In the genomic region with DNA sequence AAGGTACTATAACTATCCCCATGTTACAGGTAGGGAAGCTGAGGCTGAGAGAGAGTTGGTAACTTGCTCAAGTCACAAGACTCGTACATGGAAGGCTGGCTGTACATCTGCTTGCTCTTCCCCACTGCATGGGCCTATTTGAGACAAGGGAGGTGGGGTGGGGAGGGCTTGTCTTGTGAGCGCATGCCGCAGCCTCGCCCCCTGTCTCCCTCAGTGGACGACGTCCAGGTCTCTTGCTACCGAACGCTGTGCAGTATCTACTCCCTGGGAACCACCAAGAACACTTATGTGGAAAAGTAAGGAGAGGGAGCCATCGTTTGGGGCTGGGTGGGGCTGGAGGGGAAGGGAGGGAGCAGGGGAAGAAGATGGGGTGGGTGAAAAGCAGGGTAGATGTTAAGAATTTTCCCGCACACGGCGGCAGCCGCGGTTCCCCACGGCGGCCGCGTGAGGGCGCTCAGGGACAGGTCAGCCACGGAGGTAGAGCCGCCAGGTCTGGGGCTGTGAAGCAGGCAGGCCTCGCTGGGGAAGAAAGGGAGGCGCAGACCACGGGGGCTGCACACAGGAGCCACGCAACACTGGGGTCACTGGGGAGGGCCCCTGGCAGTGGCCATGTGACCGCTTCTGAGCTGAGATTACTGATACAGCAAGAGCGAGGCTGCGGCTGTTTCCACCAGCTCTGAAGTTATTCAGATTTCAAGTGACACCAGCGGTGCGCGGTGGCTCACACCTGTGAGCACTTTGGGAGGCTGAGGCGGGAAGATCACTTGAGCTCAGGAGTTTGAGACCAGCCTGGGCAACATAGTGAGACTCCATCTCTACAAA, we compare ENCODE assay signal across 8 cellular contexts.
DNase-seq lines count a peak whose midpoint lies in the region; ATAC-seq and TF ChIP-seq lines count a peak whose summit lies in the region.

No MANE protein-coding gene starts in this region.

- in situ Hi-C loops in gastrocnemius medialis (cut with MboI; ENCODE audit: low sequenced_read_pairs in 4 of 4) = no loop called here

- H3K9me3 ChIP-seq in Loucy (ENCODE audit: insufficient read depth, low read depth, low read length) (no peaks in the 10 kb centered on the region), T-helper 17 cell (ENCODE audit: control insufficient read depth, low read length, poor library complexity, severe bottlenecking) (no peaks in the 10 kb centered on the region), adrenal gland (replicated peaks in 1 of 3) (no peaks in the 10 kb centered on the region), left ventricle myocardium inferior (replicated peaks) (no peaks in the 10 kb centered on the region), gastrocnemius medialis (no peaks in the 10 kb centered on the region)

- ATAC-seq in T-helper 17 cell (peak; percentile 92), gastrocnemius medialis (no peak), HG03457 (IDR thresholded peaks at IDR 0.05; ENCODE audit: unreplicated experiment) (no peak)

- WGBS in adrenal gland, 4 donors = 23 to 25% (median 24%) methylated on average over 30 to 32 of the region's 32 CpGs

- no peaks in the 10 kb centered on the region for H3K36me3 Mint-ChIP-seq in T-helper 17 cell (ENCODE audit: low read depth)

- H3K27ac Mint-ChIP-seq in T-helper 17 cell = peak overlapping the region; percentile 34

- DNase-seq in T-helper 17 cell (peak; percentile 64 to 77 (median 65)), adrenal gland (peak; percentile 49 to 77 (median 69)), left ventricle myocardium inferior (peak; percentile 42), gastrocnemius medialis (peak in 1 of 2 donors; percentile 39), T1000 (lab: John Stamatoyannopoulos, UW) (no peak)

- H3K4me3 ChIP-seq in Loucy (ENCODE audit: low read length, poor library complexity, severe bottlenecking) (no peak overlapping the region), adrenal gland (no peak overlapping the region), left ventricle myocardium inferior (peak overlapping the region; percentile 19), gastrocnemius medialis (no peak overlapping the region)

- H3K36me3 ChIP-seq in Loucy (ENCODE audit: insufficient read depth, low read length) (no peaks in the 10 kb centered on the region), adrenal gland (replicated peaks in 1 of 2) (no peaks in the 10 kb centered on the region), left ventricle myocardium inferior (no peaks in the 10 kb centered on the region), gastrocnemius medialis (peaks cover 0 to 89% of the 10 kb centered on the region in 2 donors)

- no peaks in the 10 kb centered on the region for H3K9me2 ChIP-seq in Loucy (replicated peaks; ENCODE audit: low read depth, low read length)

- no peaks in the 10 kb centered on the region for H3K27me3 Mint-ChIP-seq in T-helper 17 cell

- intact Hi-C loops in adrenal gland (cut with DNase I) = loop anchor here (5.0 to 10.0 kb wide), 3 partner anchors 117 to 440 kb away; no protein-coding TSS in a partner anchor
- intact Hi-C loops in left ventricle myocardium inferior (cut with micrococcal nuclease) = no loop called here
- intact Hi-C loops in gastrocnemius medialis (cut with DNase I; ENCODE audit: low total_unique reads) = loop anchor here (5.0 kb wide), 1 partner anchor 48 kb away; no protein-coding TSS in a partner anchor

- H2AFZ ChIP-seq in Loucy (ENCODE audit: low read length) = peak overlapping the region; percentile 89

- TF ChIP-seq CTCF in GM12872 (IDR thresholded peaks at IDR 0.05; ENCODE audit: insufficient read depth, low read depth, low read length) = peak; percentile 93
- peak; percentile 85 for TF ChIP-seq CTCF in Loucy (conservative IDR thresholded peaks at IDR 0.05; ENCODE audit: low read length)
- peak; percentile 66 to 86 (median 76) for TF ChIP-seq CTCF in adrenal gland (IDR thresholded peaks at IDR 0.05)
- TF ChIP-seq CTCF in left ventricle myocardium inferior (IDR thresholded peaks at IDR 0.05; ENCODE audit: borderline replicate concordance) = peak; percentile 90
- peak in 4 of 5 experiments; percentile 30 to 69 (median 60) for TF ChIP-seq CTCF in gastrocnemius medialis (IDR thresholded peaks at IDR 0.05 in 4 of 5, conservative IDR thresholded peaks at IDR 0.05 in 1 of 5)

- peak overlapping the region; percentile 1 for H3K4me2 ChIP-seq in Loucy (ENCODE audit: low read depth, low read length, poor library complexity, severe bottlenecking)

- H3K27ac ChIP-seq in adrenal gland (no peak overlapping the region), left ventricle myocardium inferior (replicated peaks) (no peak overlapping the region), gastrocnemius medialis (peak overlapping the region; percentile 7 to 78 (median 60))

- H3K4me1 ChIP-seq in Loucy (ENCODE audit: insufficient read depth, low read length, poor library complexity, severe bottlenecking) = no peaks in the 10 kb centered on the region
- no peaks in the 10 kb centered on the region for H3K4me1 ChIP-seq in adrenal gland (replicated peaks in 1 of 2)
- peaks cover 6% of the 10 kb centered on the region for H3K4me1 ChIP-seq in left ventricle myocardium inferior
- no peaks in the 10 kb centered on the region for H3K4me1 ChIP-seq in gastrocnemius medialis

- H3F3A ChIP-seq in Loucy (ENCODE audit: low read depth) = no peaks in the 10 kb centered on the region

- no peaks in the 10 kb centered on the region for H4K20me1 ChIP-seq in Loucy (ENCODE audit: insufficient read depth, low read length, poor library complexity, severe bottlenecking)

- no peak for TF ChIP-seq POLR2A in adrenal gland (IDR thresholded peaks at IDR 0.05)
- no peak for TF ChIP-seq POLR2A in gastrocnemius medialis (IDR thresholded peaks at IDR 0.05)

- H3K27me3 ChIP-seq in Loucy (ENCODE audit: insufficient read depth, low read length, poor library complexity, severe bottlenecking) = no peaks in the 10 kb centered on the region
- H3K27me3 ChIP-seq in adrenal gland = no peaks in the 10 kb centered on the region
- H3K27me3 ChIP-seq in left ventricle myocardium inferior (ENCODE audit: low read depth) = peaks cover 49% of the 10 kb centered on the region
- no peaks in the 10 kb centered on the region for H3K27me3 ChIP-seq in gastrocnemius medialis

- peak overlapping the region; percentile 5 for H3K4me3 Mint-ChIP-seq in T-helper 17 cell

- H3K4me1 Mint-ChIP-seq in T-helper 17 cell = peaks cover 10% of the 10 kb centered on the region

- no peak overlapping the region for H3K9ac ChIP-seq in Loucy (ENCODE audit: low read depth, low read length, poor library complexity, severe bottlenecking)

- H3K79me2 ChIP-seq in Loucy (ENCODE audit: insufficient read depth, low read length) = no peaks in the 10 kb centered on the region

Comparison
In these comparisons a context has a peak if more than half of its experiments do, and no peak if none do; other contexts are left out.
1. H3K27ac ChIP-seq: peak in gastrocnemius medialis (4 of 4); none in adrenal gland (0 of 5) and left ventricle myocardium inferior (single experiment).
2. Peak in every context shown above with its lines, with median percentiles within 50 percentile points of each other: CTCF ChIP-seq.